Comparison of ENCODE assay signal across 5 cellular contexts in the genomic region with DNA sequence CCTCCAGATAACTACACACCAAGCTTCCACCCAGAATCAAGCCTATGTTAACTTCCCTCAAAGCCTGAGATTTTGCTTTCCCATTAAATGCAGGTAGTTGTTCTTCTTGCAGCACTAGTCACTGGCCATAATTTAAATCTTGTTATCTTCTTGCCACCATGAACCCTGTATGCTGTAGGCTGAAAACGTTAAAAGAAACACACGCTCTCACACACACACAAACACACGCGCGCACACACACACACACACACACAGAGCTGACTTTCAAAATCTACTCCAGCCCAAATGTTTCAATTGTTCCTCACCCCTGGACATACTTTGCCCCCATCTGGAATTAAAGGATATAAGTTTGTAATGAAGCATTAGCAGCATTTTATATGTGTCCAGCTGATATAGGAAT. TPM values are rescaled to one million over a fixed set of nuclear protein-coding genes. Genes with fewer than 3 reads are reported as not detected.
"Had no signal": no experiment of that assay in that cellular context is flagged by ENCODE, and none has a peak within 500 bp of the region (broad histone marks: within the 10 kb centered on the region; RNA-seq: fewer than 3 reads in every experiment).

No MANE protein-coding gene starts in this region.

RNA-seq across cellular contexts. Expression of gene HBG2, which starts 1.1 kb away (rescaled TPM):
- total RNA-seq: HepG2, HT-29 had no signal
- polyA plus RNA-seq: HepG2, IMR-90 had no signal

RNA-seq across cellular contexts. Expression of gene HBG1, which starts 3.8 kb away (rescaled TPM):
- total RNA-seq: HepG2, HT-29, IMR-90 had no signal
- polyA plus RNA-seq: HepG2, IgD-negative memory B cell, IMR-90 had no signal

RNA-seq across cellular contexts. Expression of gene HBE1, which starts 16.3 kb away (rescaled TPM):
- total RNA-seq: HT-29 had no signal
- polyA plus RNA-seq: IgD-negative memory B cell had no signal

RNA-seq across cellular contexts. Expression of gene HBD, which starts 19.2 kb away (rescaled TPM):
- total RNA-seq: HepG2, HT-29, HT1080 had no signal
- polyA plus RNA-seq: HepG2, IgD-negative memory B cell had no signal

RNA-seq across cellular contexts. Expression of gene HBB, which starts 26.6 kb away (rescaled TPM):
- total RNA-seq: HepG2, HT-29, HT1080, IMR-90 had no signal
- polyA plus RNA-seq: HepG2 had no signal
